Comparison of ENCODE assay signal across 1 cellular context in the genomic region with DNA sequence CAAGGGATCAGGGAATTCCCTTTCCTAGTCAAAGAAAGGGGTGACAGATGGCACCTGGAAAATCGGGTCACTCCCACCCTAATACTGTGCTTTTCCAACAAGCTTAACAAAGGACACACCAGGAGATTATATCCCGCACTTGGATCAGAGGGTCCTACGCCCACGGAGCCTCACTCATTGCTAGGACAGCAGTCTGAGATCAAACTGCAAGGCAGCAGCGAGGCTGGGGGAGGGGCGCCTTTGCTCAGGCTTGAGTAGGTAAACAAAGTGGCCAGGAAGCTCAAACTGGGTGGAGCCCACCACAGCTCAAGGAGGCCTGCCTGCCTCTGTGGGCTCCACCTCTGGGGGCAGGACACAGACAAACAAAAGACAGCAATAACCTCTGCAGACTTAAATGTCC. TPM values are rescaled to one million over a fixed set of nuclear protein-coding genes. Genes with fewer than 3 reads are reported as not detected.
"Had no signal": no experiment of that assay in that cellular context is flagged by ENCODE, and none has a peak within 500 bp of the region (broad histone marks: within the 10 kb centered on the region; RNA-seq: fewer than 3 reads in every experiment).

No MANE protein-coding gene starts in this region.

RNA-seq across cellular contexts. Expression of a gene that starts 9.2 kb away (rescaled TPM):
- polyA plus RNA-seq: aorta had no signal
